In the genomic region with DNA sequence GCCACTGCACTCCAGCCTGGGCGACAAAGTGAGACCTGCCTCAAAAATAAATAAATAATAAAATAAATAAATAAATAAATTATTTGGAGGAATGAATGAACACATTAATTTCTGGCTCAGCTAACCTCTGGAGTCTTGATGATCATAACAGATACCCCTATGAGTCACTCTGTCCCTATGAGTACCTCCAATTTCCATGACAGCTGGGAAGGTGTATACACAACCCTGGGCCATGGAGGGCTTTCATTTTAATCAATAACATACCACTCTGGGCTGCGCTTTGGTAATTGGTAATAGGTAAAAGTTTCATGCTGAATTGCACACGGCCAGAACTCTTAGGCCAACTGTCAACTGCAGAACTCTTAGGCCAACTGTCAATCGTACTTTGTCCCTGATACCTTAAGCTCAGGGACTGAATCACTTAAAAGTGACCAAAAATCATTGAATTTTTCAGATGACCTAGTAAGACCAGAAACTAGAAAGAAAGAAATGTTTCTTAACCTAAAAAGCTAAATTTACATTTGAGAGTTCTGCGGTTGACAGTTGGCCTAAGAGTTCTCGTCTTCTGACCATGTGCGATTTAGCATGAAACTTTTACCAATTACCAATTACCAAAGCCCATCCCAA, we compare ENCODE assay signal across 34 cellular contexts.
"Had no signal": no experiment of that assay in that cellular context is flagged by ENCODE, and none has a peak within 500 bp of the region (broad histone marks: within the 10 kb centered on the region; RNA-seq: fewer than 3 reads in every experiment).

No MANE protein-coding gene starts in this region.

- H3K36me3 ChIP-seq: adrenal gland, breast epithelium, cardiac muscle cell, colonic mucosa had no signal

- DNase-seq: activated CD4-positive, alpha-beta memory T cell treated with anti-CD3 and anti-CD28 coated beads for 36 hours; activated CD4-positive, alpha-beta T cell treated with anti-CD3 and anti-CD28 coated beads for 36 hours; activated CD4-positive, alpha-beta T cell treated with anti-CD3 and anti-CD28 coated beads, Interleukin-2, amount 10 ng/mL, durations not matched to agents 24 days and 14 days; activated CD4-positive, CD25-positive, alpha-beta regulatory T cell; activated CD4-positive, CD25-positive, alpha-beta regulatory T cell treated with anti-CD3 and anti-CD28 coated beads, Interleukin-2, amount 50 U/mL, for 72 hours; activated CD8-positive, alpha-beta memory T cell treated with anti-CD3 and anti-CD28 coated beads, Interleukin-2, amount 10 ng/mL, durations not matched to agents 7 days and 5 days; activated CD8-positive, alpha-beta memory T cell treated with anti-CD3 and anti-CD28 coated beads, Interleukin-2, amount 50 U/mL, for 4 hours; activated CD8-positive, alpha-beta T cell treated with anti-CD3 and anti-CD28 coated beads, Interleukin-2, amount 10 ng/mL, durations not matched to agents 7 days and 5 days; activated gamma-delta T cell; activated naive CD4-positive, alpha-beta T cell; activated naive CD4-positive, alpha-beta T cell treated with anti-CD3 and anti-CD28 coated beads, Interleukin-2, amount 10 ng/mL, durations not matched to agents 7 days and 5 days; activated T-cell treated with anti-CD3 and anti-CD28 coated beads, Interleukin-2, amount 50 U/mL, for 1 hour; activated T-cell treated with anti-CD3 and anti-CD28 coated beads, Interleukin-2, amount 50 U/mL, for 48 hours; adrenal gland; amygdala; aorta; central memory CD4-positive, alpha-beta T cell; cerebellar nuclear complex; colonic mucosa; effector CD8-positive, alpha-beta T cell; esophagus squamous epithelium; head of caudate nucleus; T-helper 1 cell; T-helper 17 cell had no signal

- H3K4me3 Mint-ChIP-seq: activated CD4-positive, alpha-beta memory T cell treated with anti-CD3 and anti-CD28 coated beads for 36 hours; activated CD4-positive, alpha-beta T cell treated with anti-CD3 and anti-CD28 coated beads for 36 hours; activated CD4-positive, alpha-beta T cell treated with anti-CD3 and anti-CD28 coated beads, Interleukin-2, amount 10 ng/mL, durations not matched to agents 24 days and 14 days; activated CD8-positive, alpha-beta memory T cell treated with anti-CD3 and anti-CD28 coated beads, Interleukin-2, amount 10 ng/mL, durations not matched to agents 7 days and 5 days; activated CD8-positive, alpha-beta T cell treated with anti-CD3 and anti-CD28 coated beads, Interleukin-2, amount 10 ng/mL, durations not matched to agents 7 days and 5 days; activated naive CD4-positive, alpha-beta T cell treated with anti-CD3 and anti-CD28 coated beads, Interleukin-2, amount 10 ng/mL, durations not matched to agents 7 days and 5 days; activated T-helper 1 cell treated with anti-CD3 and anti-CD28 coated beads, Interleukin-12 subunit alpha, Interleukin-12 subunit beta, Interleukin-2, Interleukin-4 antibody, amounts not matched to agents 30 ng/mL and 10 ng/mL and 1 ng/mL, durations not matched to agents 14 hours and 24 hours and 36 hours; brain; T-helper 17 cell; T-helper 2 cell treated with Interferon-gamma antibody and Interleukin-4, amounts not matched to agents 5 μg/mL and 100 μg/mL, for 36 hours had no signal

- H3K9me3 ChIP-seq: adrenal gland, breast epithelium, colonic mucosa, esophagus squamous epithelium had no signal

- H3K27me3 Mint-ChIP-seq: activated CD4-positive, alpha-beta memory T cell treated with anti-CD3 and anti-CD28 coated beads for 36 hours; activated CD4-positive, alpha-beta T cell treated with anti-CD3 and anti-CD28 coated beads for 36 hours; activated CD4-positive, alpha-beta T cell treated with anti-CD3 and anti-CD28 coated beads, Interleukin-2, amount 10 ng/mL, durations not matched to agents 24 days and 14 days; activated CD8-positive, alpha-beta memory T cell treated with anti-CD3 and anti-CD28 coated beads, Interleukin-2, amount 10 ng/mL, durations not matched to agents 7 days and 5 days; activated naive CD4-positive, alpha-beta T cell treated with anti-CD3 and anti-CD28 coated beads, Interleukin-2, amount 10 ng/mL, durations not matched to agents 7 days and 5 days; brain; T-helper 17 cell had no signal

- H3K4me1 Mint-ChIP-seq: brain had no signal

- ATAC-seq: activated CD4-positive, alpha-beta T cell treated with anti-CD3 and anti-CD28 coated beads for 36 hours; activated CD8-positive, alpha-beta memory T cell treated with anti-CD3 and anti-CD28 coated beads, Interleukin-2, amount 10 ng/mL, durations not matched to agents 7 days and 5 days; activated CD8-positive, alpha-beta T cell treated with anti-CD3 and anti-CD28 coated beads, Interleukin-2, amount 10 ng/mL, durations not matched to agents 7 days and 5 days; T-helper 17 cell had no signal

- H3K4me3 ChIP-seq: adrenal gland, breast epithelium, cardiac muscle cell, colonic mucosa, esophagus squamous epithelium had no signal

- H3K27ac Mint-ChIP-seq: activated CD4-positive, alpha-beta memory T cell treated with anti-CD3 and anti-CD28 coated beads for 36 hours; activated CD4-positive, alpha-beta T cell treated with anti-CD3 and anti-CD28 coated beads for 36 hours; activated CD4-positive, alpha-beta T cell treated with anti-CD3 and anti-CD28 coated beads, Interleukin-2, amount 10 ng/mL, durations not matched to agents 24 days and 14 days; activated CD8-positive, alpha-beta memory T cell treated with anti-CD3 and anti-CD28 coated beads, Interleukin-2, amount 10 ng/mL, durations not matched to agents 7 days and 5 days; activated CD8-positive, alpha-beta T cell treated with anti-CD3 and anti-CD28 coated beads, Interleukin-2, amount 10 ng/mL, durations not matched to agents 7 days and 5 days; activated naive CD4-positive, alpha-beta T cell treated with anti-CD3 and anti-CD28 coated beads, Interleukin-2, amount 10 ng/mL, durations not matched to agents 7 days and 5 days; activated naive CD4-positive, alpha-beta T cell treated with anti-CD3 and anti-CD28 coated beads, Interleukin-2, amount 50 U/mL, for 72 hours; activated T-helper 1 cell treated with anti-CD3 and anti-CD28 coated beads, Interleukin-12 subunit alpha, Interleukin-12 subunit beta, Interleukin-2, Interleukin-4 antibody, amounts not matched to agents 30 ng/mL and 10 ng/mL and 1 ng/mL, durations not matched to agents 14 hours and 24 hours and 36 hours; brain; T-helper 17 cell; T-helper 2 cell treated with Interferon-gamma antibody and Interleukin-4, amounts not matched to agents 5 μg/mL and 100 μg/mL, for 36 hours had no signal

- H3K4me1 ChIP-seq: adrenal gland, breast epithelium, colonic mucosa had no signal

- H3K27me3 ChIP-seq: adrenal gland, breast epithelium, cardiac muscle cell, colonic mucosa, esophagus squamous epithelium had no signal

- H3K27ac ChIP-seq: adrenal gland, breast epithelium, cardiac muscle cell, colonic mucosa, epithelial cell of prostate, esophagus squamous epithelium had no signal

- H3K9me3 Mint-ChIP-seq: activated CD4-positive, alpha-beta memory T cell treated with anti-CD3 and anti-CD28 coated beads for 36 hours; activated CD4-positive, alpha-beta T cell treated with anti-CD3 and anti-CD28 coated beads, Interleukin-2, amount 10 ng/mL, durations not matched to agents 24 days and 14 days; activated naive CD4-positive, alpha-beta T cell treated with anti-CD3 and anti-CD28 coated beads, Interleukin-2, amount 10 ng/mL, durations not matched to agents 7 days and 5 days; activated naive CD4-positive, alpha-beta T cell treated with anti-CD3 and anti-CD28 coated beads, Interleukin-2, amount 50 U/mL, for 72 hours; activated T-helper 1 cell treated with anti-CD3 and anti-CD28 coated beads, Interleukin-12 subunit alpha, Interleukin-12 subunit beta, Interleukin-2, Interleukin-4 antibody, amounts not matched to agents 30 ng/mL and 10 ng/mL and 1 ng/mL, durations not matched to agents 14 hours and 24 hours and 36 hours; brain; T-helper 2 cell treated with Interferon-gamma antibody and Interleukin-4, amounts not matched to agents 5 μg/mL and 100 μg/mL, for 36 hours had no signal

- FAIRE-seq: endometrium, endothelial cell of umbilical vein, frontal cortex had no signal
